24 cellular contexts compared by ENCODE assay signal in genomic region chr1:31800677-31800967, GRCh38. TPM values are rescaled to one million over a fixed set of nuclear protein-coding genes. Genes with fewer than 3 reads are reported as not detected.
"Had no signal": no experiment of that assay in that cellular context is flagged by ENCODE, and none has a peak within 500 bp of the region (broad histone marks: within the 10 kb centered on the region; RNA-seq: fewer than 3 reads in every experiment).

No MANE protein-coding gene starts in this region.

- ATAC-seq: activated naive CD4-positive, alpha-beta T cell treated with anti-CD3 and anti-CD28 coated beads, Interleukin-2, amount 50 U/mL, for 72 hours; gastrocnemius medialis; left ventricle myocardium superior; psoas muscle; WTC11 had no signal

- H3K9me3 ChIP-seq: ascending aorta, esophagus squamous epithelium, gastrocnemius medialis, ovary, psoas muscle, right atrium auricular region, thyroid gland had no signal

- H3K4me1 ChIP-seq: gastrocnemius medialis, psoas muscle, right atrium auricular region, thyroid gland had no signal

- H3K36me3 ChIP-seq: ascending aorta, esophagus squamous epithelium, gastrocnemius medialis, ovary, right atrium auricular region, thyroid gland had no signal

- H3K27me3 ChIP-seq: ascending aorta, brain microvascular endothelial cell, ovary, right atrium auricular region, thyroid gland had no signal

- H3K4me3 ChIP-seq: ascending aorta, esophagus squamous epithelium, gastrocnemius medialis, ovary, psoas muscle, right atrium auricular region, thyroid gland had no signal

- DNase-seq: activated CD4-positive, alpha-beta T cell treated with anti-CD3 and anti-CD28 coated beads, Interleukin-2, amount 50 U/mL, for 48 hours; activated gamma-delta T cell; brain microvascular endothelial cell; caudate nucleus; dermis blood vessel endothelial cell; effector memory CD4-positive, alpha-beta T cell; esophagus squamous epithelium; gastrocnemius medialis; hypothalamus; left ventricle myocardium superior; mammary epithelial cell; stimulated activated CD4-positive, alpha-beta T cell treated with anti-CD3 and anti-CD28 coated beads, Interleukin-12 subunit alpha, Interleukin-12 subunit beta, amount 100 ng/mL, for 4 hours; stimulated activated CD4-positive, alpha-beta T cell treated with anti-CD3 and anti-CD28 coated beads, Interleukin-4, amount 100 ng/mL, for 4 hours; substantia nigra; T-helper 9 cell; thyroid gland had no signal

- H3K27ac ChIP-seq: ascending aorta, brain microvascular endothelial cell, esophagus squamous epithelium, gastrocnemius medialis, ovary, psoas muscle, right atrium auricular region, thyroid gland had no signal

RNA-seq across cellular contexts. Expression of gene SPOCD1, which starts 15.2 kb away (rescaled TPM):
- total RNA-seq: gastrocnemius medialis; left ventricle myocardium superior; skeletal muscle tissue; T-helper 1 cell treated with Interleukin-12 subunit alpha and Interleukin-12 subunit beta and Interleukin-4 antibody, amounts not matched to agents 30 ng/mL and 1 ng/mL, for 36 hours had no signal
